12 cellular contexts compared by ENCODE assay signal in genomic region chr2:174836345-174836999, GRCh38.
DNase-seq lines count a peak whose midpoint lies in the region; ATAC-seq and TF ChIP-seq lines count a peak whose summit lies in the region.
"Had no signal": no experiment of that assay in that cellular context is flagged by ENCODE, and none has a peak within 500 bp of the region (broad histone marks: within the 10 kb centered on the region; RNA-seq: fewer than 3 reads in every experiment).

No MANE protein-coding gene starts in this region.

- 65 to 66% methylated on average over 3 of the region's 3 CpGs for WGBS in GM23248 (ENCODE audit: low coverage in 1 of 2, low lambda C conversion rate in 2 of 2, missing lambda C conversion rate in 2 of 2), 2 experiments
- 74 to 80% (median 77%) methylated on average over 3 of the region's 3 CpGs for WGBS in psoas muscle, 3 donors
- WGBS in lower leg skin, 2 donors: 74 to 87% methylated on average over 3 of the region's 3 CpGs

- 0 out of 2 replicates have a peak overlapping the region, but pooled peaks have one; percentile 27 for H2AFZ ChIP-seq in GM23248
- H2AFZ ChIP-seq in PC-9: no peak overlapping the region

- H3K4me2 ChIP-seq in GM23248 (ENCODE audit: unreplicated experiment) (peak overlapping the region; percentile 86), PC-9 (peak overlapping the region; percentile 39)

- BruUV-seq in PC-9 (replicated peaks; lab: Mats Ljungman, UMichigan): no TSS peak

- in situ Hi-C loops in GM23248 (cut with MboI): no loop called here

- TF ChIP-seq POLR2A in lower leg skin (IDR thresholded peaks at IDR 0.05): no peak

- H3K36me3 ChIP-seq in GM23248 (ENCODE audit: low read depth): peaks cover 4% of the 10 kb centered on the region; the same call in 1 of the 2 replicates
- no peaks in the 10 kb centered on the region for H3K36me3 ChIP-seq in PC-9 (ENCODE audit: low read depth)
- no peaks in the 10 kb centered on the region for H3K36me3 ChIP-seq in psoas muscle (ENCODE audit: insufficient read depth in 1 of 2, low read depth in 1 of 2)
- no peaks in the 10 kb centered on the region for H3K36me3 ChIP-seq in upper lobe of right lung
- H3K36me3 ChIP-seq: vagina had no signal

- peaks cover 65% of the 10 kb centered on the region for H3K4me1 ChIP-seq in GM23248 (ENCODE audit: insufficient read depth)
- H3K4me1 ChIP-seq in PC-9 (replicated peaks; ENCODE audit: insufficient read depth): peaks cover 24% of the 10 kb centered on the region
- H3K4me1 ChIP-seq in psoas muscle: no peaks in the 10 kb centered on the region
- H3K4me1 ChIP-seq in upper lobe of right lung: no peaks in the 10 kb centered on the region
- H3K4me1 ChIP-seq: vagina had no signal

- CTCF ChIA-PET in PC-9 (lab: Charles Lee): interaction anchor here (0.6 to 1.3 kb wide), 5 partner anchors 8 to 243 kb away, joined by 3 to 4 read pairs (median 3); no protein-coding TSS in a partner anchor

- H3K27me3 ChIP-seq in GM23248 (replicated peaks; ENCODE audit: insufficient read depth): no peaks in the 10 kb centered on the region
- H3K27me3 ChIP-seq in PC-9 (ENCODE audit: insufficient read depth, low read depth): no peaks in the 10 kb centered on the region
- no peaks in the 10 kb centered on the region for H3K27me3 ChIP-seq in psoas muscle (ENCODE audit: insufficient read depth in 3 of 3, low read length in 2 of 3)
- no peaks in the 10 kb centered on the region for H3K27me3 ChIP-seq in upper lobe of right lung
- H3K27me3 ChIP-seq: vagina had no signal

- DNase-seq in GM23248 (peak; percentile 89), PC-9 (peak; percentile 59 to 84), epidermal melanocyte (ENCODE audit: insufficient read length, low spot score) (peak; percentile 50), psoas muscle (no peak), upper lobe of right lung (no peak), lower leg skin (ENCODE audit: low spot score in 2 of 2) (no peak)
- DNase-seq: activated naive CD8-positive, alpha-beta T cell treated with anti-CD3 and anti-CD28 coated beads, Interleukin-2, amount 10 ng/mL, durations not matched to agents 7 days and 5 days; NCI-H1417 had no signal

- peaks cover 51% of the 10 kb centered on the region for H3F3A ChIP-seq in GM23248 (ENCODE audit: insufficient read depth)
- peaks cover 5% of the 10 kb centered on the region; the same call in 1 of the 2 replicates for H3F3A ChIP-seq in PC-9 (ENCODE audit: insufficient read depth, low read depth)

- no peaks in the 10 kb centered on the region for H4K20me1 ChIP-seq in GM23248 (ENCODE audit: insufficient read depth)
- no peaks in the 10 kb centered on the region for H4K20me1 ChIP-seq in PC-9 (ENCODE audit: insufficient read depth)

- ATAC-seq in psoas muscle: peak; percentile 28 to 67 (median 57)
- no peak for ATAC-seq in upper lobe of right lung
- ATAC-seq in GM19023 (IDR thresholded peaks at IDR 0.05; ENCODE audit: unreplicated experiment): no peak
- no peak for ATAC-seq in HG03565 (IDR thresholded peaks at IDR 0.05; ENCODE audit: unreplicated experiment)

- POLR2A ChIA-PET in PC-9 (lab: Charles Lee; ENCODE audit: unreplicated experiment): interaction anchor here (0.6 to 0.7 kb wide), 3 partner anchors 41 to 434 kb away, joined by 3 to 5 read pairs (median 5); no protein-coding TSS in a partner anchor

- TF ChIP-seq CTCF in PC-9 (conservative IDR thresholded peaks at IDR 0.05) (no peak), psoas muscle (IDR thresholded peaks at IDR 0.05) (no peak), upper lobe of right lung (IDR thresholded peaks at IDR 0.05) (no peak), lower leg skin (IDR thresholded peaks at IDR 0.05) (no peak)

- H3K9me3 ChIP-seq in GM23248 (ENCODE audit: low read depth) (no peaks in the 10 kb centered on the region), PC-9 (ENCODE audit: insufficient read depth, low read depth) (no peaks in the 10 kb centered on the region), psoas muscle (no peaks in the 10 kb centered on the region), upper lobe of right lung (no peaks in the 10 kb centered on the region)
- H3K9me3 ChIP-seq: vagina had no signal

- H3K4me3 ChIP-seq in GM23248 (peak overlapping the region; percentile 46), PC-9 (no peak overlapping the region), psoas muscle (no peak overlapping the region), upper lobe of right lung (no peak overlapping the region), lower leg skin (ENCODE audit: low read depth, poor library complexity, severe bottlenecking) (no peak overlapping the region)
- H3K4me3 ChIP-seq: GM12878, vagina had no signal

- H3K79me2 ChIP-seq in GM23248 (ENCODE audit: insufficient read depth) (peaks cover 85% of the 10 kb centered on the region), PC-9 (ENCODE audit: low read depth) (no peaks in the 10 kb centered on the region)

- H3K9me2 ChIP-seq in GM23248 (ENCODE audit: insufficient read depth): no peaks in the 10 kb centered on the region
- H3K9me2 ChIP-seq in PC-9 (ENCODE audit: insufficient read depth): no peaks in the 10 kb centered on the region

- intact Hi-C loops in PC-9 (cut with micrococcal nuclease; ENCODE audit: unreplicated experiment) (loop anchor here (1.0 kb wide), 1 partner anchor 9 kb away; no protein-coding TSS in a partner anchor), psoas muscle (cut with DNase I) (no loop called here), upper lobe of right lung (cut with DNase I) (no loop called here), lower leg skin (cut with DNase I; ENCODE audit: low total_unique reads) (loop anchor here (5.0 kb wide), 1 partner anchor 484 kb away; no protein-coding TSS in a partner anchor)

- H3K27ac ChIP-seq in GM23248: peak overlapping the region; percentile 90
- peak overlapping the region; percentile 7; the same call in 1 of the 2 replicates for H3K27ac ChIP-seq in PC-9
- H3K27ac ChIP-seq in psoas muscle: no peak overlapping the region
- no peak overlapping the region for H3K27ac ChIP-seq in upper lobe of right lung
- H3K27ac ChIP-seq: vagina had no signal

- H3K9ac ChIP-seq in GM23248: peak overlapping the region; percentile 68

Comparison
In these comparisons a context has a peak if more than half of its experiments do, and no peak if none do; other contexts are left out.
1. DNase-seq: peak in GM23248 (single experiment), PC-9 (2 of 2) and epidermal melanocyte (single experiment); none in psoas muscle (0 of 2), upper lobe of right lung (single experiment) and lower leg skin (0 of 2).
2. H3K27ac ChIP-seq: peak in GM23248 (single experiment) and PC-9 (single experiment); none in psoas muscle (single experiment) and upper lobe of right lung (single experiment).
3. ATAC-seq: peak in psoas muscle (4 of 4); none in upper lobe of right lung (single experiment), GM19023 (single experiment) and HG03565 (single experiment).
4. intact Hi-C loops: an anchor here in PC-9 (1.0 kb wide) and lower leg skin (5.0 kb wide); none called in psoas muscle and upper lobe of right lung.